Comparison of ENCODE assay signal across 1 cellular context in the genomic region with DNA sequence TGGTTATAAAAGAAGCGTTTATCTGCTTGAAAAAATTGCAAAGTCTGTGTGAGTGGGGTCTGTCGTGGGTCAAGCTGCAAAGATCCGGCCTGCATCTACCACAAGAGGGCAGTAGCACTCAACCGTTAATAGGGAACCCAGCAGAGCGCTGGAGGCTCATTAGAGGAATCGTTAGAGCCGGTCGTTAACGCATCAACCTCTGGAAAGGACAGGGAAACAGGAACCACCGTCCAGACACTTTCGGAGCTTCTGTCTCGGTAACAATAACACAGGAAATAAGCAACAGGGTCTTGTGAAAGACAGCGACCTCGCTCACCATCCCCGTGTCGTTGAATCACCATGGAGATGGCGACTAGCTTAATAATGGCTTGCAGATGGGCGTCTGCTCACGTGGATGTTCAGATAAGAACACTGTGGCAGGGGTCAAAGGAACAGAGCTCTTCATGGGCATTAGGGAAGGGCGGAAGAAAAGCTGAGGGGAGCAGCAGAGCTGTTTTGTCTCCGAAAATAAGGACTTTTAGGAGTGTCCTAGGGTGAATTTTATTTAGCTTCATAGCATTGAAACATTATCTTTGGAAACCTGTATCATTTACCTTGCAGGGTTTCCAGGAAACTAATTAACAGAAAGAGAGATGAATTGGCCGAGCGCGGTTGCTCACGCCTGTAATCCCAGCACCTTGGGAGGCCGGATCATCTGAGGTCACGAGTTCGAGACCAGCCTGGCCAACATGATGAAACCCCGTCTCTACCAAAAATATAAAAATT.
TF ChIP-seq lines count a peak whose summit lies in the region.

No MANE protein-coding gene starts in this region.

TF ChIP-seq in A549, 52 proteins besides CTCF, POLR2A, EP300 and RAD21 (continued from another document):
- TF ChIP-seq, protein P1, sequence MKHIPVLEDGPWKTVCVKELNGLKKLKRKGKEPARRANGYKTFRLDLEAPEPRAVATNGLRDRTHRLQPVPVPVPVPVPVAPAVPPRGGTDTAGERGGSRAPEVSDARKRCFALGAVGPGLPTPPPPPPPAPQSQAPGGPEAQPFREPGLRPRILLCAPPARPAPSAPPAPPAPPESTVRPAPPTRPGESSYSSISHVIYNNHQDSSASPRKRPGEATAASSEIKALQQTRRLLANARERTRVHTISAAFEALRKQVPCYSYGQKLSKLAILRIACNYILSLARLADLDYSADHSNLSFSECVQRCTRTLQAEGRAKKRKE (CRISPR knock-in tag; IDR thresholded peaks at IDR 0.05; ENCODE audit: low read depth): no peak
- TF ChIP-seq FOSL2 (IDR thresholded peaks at IDR 0.05) (no peak), FOSL2 (CRISPR knock-in tag; IDR thresholded peaks at IDR 0.05) (peak; percentile 17; the same call in 1 of the 2 replicates)
- TF ChIP-seq, protein P2, sequence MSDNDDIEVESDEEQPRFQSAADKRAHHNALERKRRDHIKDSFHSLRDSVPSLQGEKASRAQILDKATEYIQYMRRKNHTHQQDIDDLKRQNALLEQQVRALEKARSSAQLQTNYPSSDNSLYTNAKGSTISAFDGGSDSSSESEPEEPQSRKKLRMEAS (IDR thresholded peaks at IDR 0.05): peak; percentile 32; the same call in 1 of the 2 replicates
